Comparison of ENCODE assay signal across 12 cellular contexts in genomic region chr19:14542721-14543328, GRCh38. TPM values are rescaled to one million over a fixed set of nuclear protein-coding genes. Genes with fewer than 3 reads are reported as not detected.
DNase-seq lines count a peak whose midpoint lies in the region; ATAC-seq, FAIRE-seq and TF ChIP-seq lines count a peak whose summit lies in the region.
"Had no signal": no experiment of that assay in that cellular context is flagged by ENCODE, and none has a peak within 500 bp of the region (broad histone marks: within the 10 kb centered on the region; RNA-seq: fewer than 3 reads in every experiment).

No MANE protein-coding gene starts in this region.

- in situ Hi-C loops in GM13977 (cut with MboI; ENCODE audit: low pct_unique_long_range_greater_than_20kb, low sequenced_read_pairs, unreplicated experiment): no loop called here

- peaks cover 31% of the 10 kb centered on the region for H3K4me1 ChIP-seq in A673 (ENCODE audit: insufficient read depth, low read length, poor library complexity, severe bottlenecking)

- peak; percentile 41 for DNase-seq in A673 (ENCODE audit: low spot score)
- peak; percentile 20 for DNase-seq in HCEC 1CT
- DNase-seq in bronchial epithelial cell (ENCODE audit: low read depth): peak; percentile 68
- peak; percentile 53 for DNase-seq in islet precursor cell
- DNase-seq in GM13977 (ENCODE audit: low spot score): no peak
- DNase-seq in NCI-H510A treated with DMSO at 0.1 percent for 48 hours (lab: John Stamatoyannopoulos, UW): no peak
- DNase-seq: CD4-positive, alpha-beta T cell; NCI-H2081 had no signal

- FAIRE-seq in bronchial epithelial cell (lab: Jason Lieb, UNC): no peak

- H3K4me3 ChIP-seq in A673 (ENCODE audit: low read depth, low read length, poor library complexity, severe bottlenecking) (no peak overlapping the region), bronchial epithelial cell (ENCODE audit: low read depth, low read length) (no peak overlapping the region)

- no peak for ATAC-seq in HG03432 (IDR thresholded peaks at IDR 0.05; ENCODE audit: unreplicated experiment)
- no peak for ATAC-seq in GM21737 (IDR thresholded peaks at IDR 0.05; ENCODE audit: unreplicated experiment)

- H3K27me3 ChIP-seq in A673 (replicated peaks; ENCODE audit: insufficient read depth, low read depth, low read length, poor library complexity) (no peaks in the 10 kb centered on the region), bronchial epithelial cell (ENCODE audit: control insufficient read depth, insufficient read depth, low read length) (no peaks in the 10 kb centered on the region)

- H3K36me3 ChIP-seq in A673 (ENCODE audit: insufficient read depth, low read length, poor library complexity, severe bottlenecking): no peaks in the 10 kb centered on the region
- peaks cover 3% of the 10 kb centered on the region for H3K36me3 ChIP-seq in bronchial epithelial cell (ENCODE audit: control insufficient read depth, insufficient read depth, low read length)

- BruUV-seq in A673 (replicated peaks; lab: Mats Ljungman, UMichigan): no TSS peak

- CTCF ChIA-PET in A673 (lab: Charles Lee): interaction anchor here (0.7 kb wide), 1 partner anchor 27 kb away, joined by 3 read pairs; no protein-coding TSS in a partner anchor

- POLR2A ChIA-PET in A673 (lab: Charles Lee; ENCODE audit: low non-redundant PET): no interaction called here

- H3K9me3 ChIP-seq in A673 (ENCODE audit: low read depth, low read length, poor library complexity, severe bottlenecking): no peaks in the 10 kb centered on the region

- H3K27ac ChIP-seq in A673 (ENCODE audit: low read depth, low read length, poor library complexity, severe bottlenecking): no peak overlapping the region
- H3K27ac ChIP-seq: parathyroid adenoma had no signal

- no peak for TF ChIP-seq CTCF in A673 (conservative IDR thresholded peaks at IDR 0.05; ENCODE audit: low read depth, low read length)
- no peak for TF ChIP-seq CTCF in bronchial epithelial cell (IDR thresholded peaks at IDR 0.05; ENCODE audit: insufficient read depth, low read length, severe bottlenecking)
- TF ChIP-seq CTCF in GM13977 (IDR thresholded peaks at IDR 0.05; ENCODE audit: extremely low read depth, insufficient read depth, missing control alignments): no peak

- intact Hi-C loops in A673 (cut with micrococcal nuclease; ENCODE audit: unreplicated experiment): no loop called here

RNA-seq across cellular contexts. Expression of gene TECR, which starts 13.4 kb away (rescaled TPM):
- total RNA-seq in A673 (2021) (189 and 203 TPM in 2 replicates), bronchial epithelial cell (20.0 and 46.3 TPM in 2 replicates)

RNA-seq across cellular contexts. Expression of gene DNAJB1, which starts 24.6 kb away (rescaled TPM):
- total RNA-seq in A673 (2021): 105 and 122 TPM in 2 replicates
- total RNA-seq in bronchial epithelial cell: 58.4 and 117 TPM in 2 replicates

RNA-seq across cellular contexts. Expression of gene NDUFB7, which starts 29.0 kb away (rescaled TPM):
- total RNA-seq in A673 (2021) (180 and 196 TPM in 2 replicates), bronchial epithelial cell (192 and 347 TPM in 2 replicates)

RNA-seq across cellular contexts. Expression of gene CLEC17A, which starts 40.1 kb away (rescaled TPM):
- total RNA-seq in A673 (2021) (not detected in 2 replicates), bronchial epithelial cell (not detected in 2 replicates)
- total RNA-seq: CD4-positive, alpha-beta T cell; H4 had no signal

RNA-seq across cellular contexts. Expression of gene GIPC1, which starts 46.9 kb away (rescaled TPM):
- total RNA-seq in A673 (2021) (59.4 and 61.7 TPM in 2 replicates), bronchial epithelial cell (327 and 466 TPM in 2 replicates)

Comparison
In these comparisons a context has a peak if more than half of its experiments do, and no peak if none do; other contexts are left out.
1. DNase-seq: peak in A673 (single experiment), HCEC 1CT (single experiment), bronchial epithelial cell (single experiment) and islet precursor cell (single experiment); none in GM13977 (single experiment) and NCI-H510A treated with DMSO at 0.1 percent for 48 hours (single experiment).